ENCODE assay signal across 8 cellular contexts in the genomic region with DNA sequence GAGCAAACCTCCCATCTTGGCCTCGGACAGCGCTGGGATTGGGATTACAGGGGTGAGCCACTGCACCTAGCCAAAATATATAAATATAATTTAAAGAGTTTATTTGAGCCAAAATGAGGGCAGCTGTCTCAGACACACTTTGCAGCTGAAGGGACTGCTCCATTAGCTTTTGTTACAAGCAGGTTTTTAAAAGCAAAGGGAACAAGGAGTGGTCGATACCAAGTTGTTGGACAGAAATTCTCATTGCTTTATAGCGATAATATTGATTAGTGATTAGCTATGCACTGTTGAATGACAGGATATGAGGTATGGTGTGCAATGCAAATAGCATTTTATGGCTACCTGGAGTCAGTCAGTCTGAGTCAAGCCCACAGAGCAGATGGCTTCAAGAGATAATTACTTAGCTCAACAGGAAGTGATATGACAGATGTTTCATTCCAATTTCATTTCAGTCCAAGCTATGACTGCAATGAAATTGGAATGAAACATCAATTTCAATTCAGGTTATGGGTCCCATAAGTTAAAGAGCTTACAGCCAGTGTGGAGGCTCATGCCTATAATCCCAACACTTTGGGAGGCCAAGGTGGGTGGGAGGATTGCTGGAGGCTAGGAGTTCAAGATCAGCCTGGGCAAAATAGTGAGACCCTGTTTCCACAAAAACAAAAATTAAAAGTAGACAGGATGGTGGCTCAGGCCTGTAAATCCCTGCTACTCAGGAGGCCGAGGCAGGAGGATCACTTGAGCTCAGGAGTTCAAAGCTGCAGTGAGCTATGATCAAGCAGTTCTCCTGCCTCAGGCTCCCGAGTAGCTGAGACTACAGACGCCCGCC. TPM values are rescaled to one million over a fixed set of nuclear protein-coding genes. Genes with fewer than 3 reads are reported as not detected.
A peak's percentile ranks its signal among the peaks of the same experiment; 100 is the strongest.
DNase-seq lines count a peak whose midpoint lies in the region; ATAC-seq and TF ChIP-seq lines count a peak whose summit lies in the region.
"Had no signal": no experiment of that assay in that cellular context is flagged by ENCODE, and none has a peak within 500 bp of the region (broad histone marks: within the 10 kb centered on the region; RNA-seq: fewer than 3 reads in every experiment).

No MANE protein-coding gene starts in this region.

- no peaks in the 10 kb centered on the region for H4K20me1 ChIP-seq in DND-41 (ENCODE audit: insufficient read depth, low read length)
- no peaks in the 10 kb centered on the region for H4K20me1 ChIP-seq in Loucy (ENCODE audit: insufficient read depth, low read length, poor library complexity, severe bottlenecking)

- ATAC-seq in DND-41 (ENCODE audit: insufficient read depth, low read depth) (peak; percentile 47; the same call in 1 of the 3 replicates), RWPE2 (ENCODE audit: low read depth) (peak; percentile 90), esophagus mucosa (no peak)

- no peak overlapping the region for H3K9ac ChIP-seq in DND-41 (ENCODE audit: low read depth, low read length)
- H3K9ac ChIP-seq in Loucy (ENCODE audit: low read depth, low read length, poor library complexity, severe bottlenecking) = no peak overlapping the region

- H3F3A ChIP-seq in Loucy (ENCODE audit: low read depth) = peaks cover 8% of the 10 kb centered on the region; the same call in 1 of the 2 replicates

- no peak for TF ChIP-seq CTCF in DND-41 (IDR thresholded peaks at IDR 0.05; ENCODE audit: borderline replicate concordance, extremely low read depth, low read length, poor library complexity, severe bottlenecking)
- TF ChIP-seq CTCF in Loucy (conservative IDR thresholded peaks at IDR 0.05; ENCODE audit: low read length) = no peak
- no peak for TF ChIP-seq CTCF in RWPE2 (IDR thresholded peaks at IDR 0.05; ENCODE audit: poor library complexity, severe bottlenecking)

- no peaks in the 10 kb centered on the region for H3K27me3 ChIP-seq in DND-41 (ENCODE audit: insufficient read depth, low read length, poor library complexity)
- no peaks in the 10 kb centered on the region for H3K27me3 ChIP-seq in Loucy (ENCODE audit: insufficient read depth, low read length, poor library complexity, severe bottlenecking)
- no peaks in the 10 kb centered on the region for H3K27me3 ChIP-seq in RWPE2 (ENCODE audit: insufficient read depth, poor library complexity, severe bottlenecking)

- no peak overlapping the region for H3K4me2 ChIP-seq in DND-41 (ENCODE audit: insufficient read depth, low read length)
- H3K4me2 ChIP-seq in Loucy (ENCODE audit: low read depth, low read length, poor library complexity, severe bottlenecking) = peak overlapping the region; percentile 56

- DNase-seq in DND-41 (no peak), RWPE2 (ENCODE audit: low spot score) (no peak), iris pigment epithelial cell (ENCODE audit: low read depth) (peak; percentile 38), AG20443 (ENCODE audit: low spot score) (no peak), HEK293T (ENCODE audit: extremely low spot score) (no peak)

- H2AFZ ChIP-seq in DND-41 (ENCODE audit: low read depth, low read length) (no peak overlapping the region), Loucy (ENCODE audit: low read length) (no peak overlapping the region)

- H3K4me3 ChIP-seq in DND-41 (ENCODE audit: low read depth in 1 of 2, low read length in 2 of 2) (no peak overlapping the region), Loucy (ENCODE audit: low read length, poor library complexity, severe bottlenecking) (no peak overlapping the region), RWPE2 (ENCODE audit: severe bottlenecking) (no peak overlapping the region)
- H3K4me3 ChIP-seq: skin epidermis had no signal

- H3K4me1 ChIP-seq in DND-41 (ENCODE audit: insufficient read depth, low read length) (no peaks in the 10 kb centered on the region), Loucy (ENCODE audit: insufficient read depth, low read length, poor library complexity, severe bottlenecking) (peaks cover 20% of the 10 kb centered on the region), RWPE2 (ENCODE audit: insufficient read depth, poor library complexity, severe bottlenecking) (peaks cover 6% of the 10 kb centered on the region)

- CTCF ChIA-PET in HEK293T (lab: Yijun Ruan, JAX) = no interaction called here

- H3K9me3 ChIP-seq in DND-41 (ENCODE audit: insufficient read depth, low read length, severe bottlenecking) (no peaks in the 10 kb centered on the region), Loucy (ENCODE audit: insufficient read depth, low read depth, low read length) (no peaks in the 10 kb centered on the region), RWPE2 (ENCODE audit: severe bottlenecking) (no peaks in the 10 kb centered on the region)

- no peak overlapping the region for H3K27ac ChIP-seq in DND-41 (ENCODE audit: low read length)
- peak overlapping the region; percentile 49 for H3K27ac ChIP-seq in RWPE2 (ENCODE audit: poor library complexity, severe bottlenecking)
- H3K27ac ChIP-seq: skin epidermis had no signal

- POLR2A ChIA-PET in HEK293T (lab: Yijun Ruan, JAX) = interaction anchor here (0.5 kb wide), 1 partner anchor 51 kb away, joined by 3 read pairs; no protein-coding TSS in a partner anchor

- peaks cover 58% of the 10 kb centered on the region for H3K36me3 ChIP-seq in DND-41 (ENCODE audit: insufficient read depth, low read length)
- peaks cover 42% of the 10 kb centered on the region; the same call in 1 of the 2 replicates for H3K36me3 ChIP-seq in Loucy (ENCODE audit: insufficient read depth, low read length)
- H3K36me3 ChIP-seq in RWPE2 (ENCODE audit: low read depth) = peaks cover 29% of the 10 kb centered on the region

- no peaks in the 10 kb centered on the region for H3K9me2 ChIP-seq in Loucy (replicated peaks; ENCODE audit: low read depth, low read length)

- H3K79me2 ChIP-seq in DND-41 (ENCODE audit: insufficient read depth, low read length) (no peaks in the 10 kb centered on the region), Loucy (ENCODE audit: insufficient read depth, low read length) (no peaks in the 10 kb centered on the region)

TF ChIP-seq in HEK293T, 16 proteins besides CTCF, POLR2A, EP300 and RAD21:
- TF ChIP-seq SUZ12 (IDR thresholded peaks at IDR 0.05) = no peak
- TF ChIP-seq BHLHE40 (IDR thresholded peaks at IDR 0.05; ENCODE audit: borderline replicate concordance) = no peak
- no peak for TF ChIP-seq L3MBTL2 (conservative IDR thresholded peaks at IDR 0.05)
- TF ChIP-seq NFRKB (IDR thresholded peaks at IDR 0.05) = no peak
- no peak for TF ChIP-seq SP1 (IDR thresholded peaks at IDR 0.05)
- TF ChIP-seq ELF4 (IDR thresholded peaks at IDR 0.05) = no peak
- TF ChIP-seq FOXM1 (IDR thresholded peaks at IDR 0.05; ENCODE audit: borderline replicate concordance) = no peak
- TF ChIP-seq FOXA1 (IDR thresholded peaks at IDR 0.05) = no peak
- TF ChIP-seq, protein P1, sequence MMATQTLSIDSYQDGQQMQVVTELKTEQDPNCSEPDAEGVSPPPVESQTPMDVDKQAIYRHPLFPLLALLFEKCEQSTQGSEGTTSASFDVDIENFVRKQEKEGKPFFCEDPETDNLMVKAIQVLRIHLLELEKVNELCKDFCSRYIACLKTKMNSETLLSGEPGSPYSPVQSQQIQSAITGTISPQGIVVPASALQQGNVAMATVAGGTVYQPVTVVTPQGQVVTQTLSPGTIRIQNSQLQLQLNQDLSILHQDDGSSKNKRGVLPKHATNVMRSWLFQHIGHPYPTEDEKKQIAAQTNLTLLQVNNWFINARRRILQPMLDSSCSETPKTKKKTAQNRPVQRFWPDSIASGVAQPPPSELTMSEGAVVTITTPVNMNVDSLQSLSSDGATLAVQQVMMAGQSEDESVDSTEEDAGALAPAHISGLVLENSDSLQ (IDR thresholded peaks at IDR 0.05) = no peak
- TF ChIP-seq LEF1 (IDR thresholded peaks at IDR 0.05; ENCODE audit: borderline replicate concordance) = no peak
- no peak for TF ChIP-seq ARNT (IDR thresholded peaks at IDR 0.05)
- TF ChIP-seq HDGF (IDR thresholded peaks at IDR 0.05; ENCODE audit: borderline replicate concordance) = no peak

RNA-seq across cellular contexts. Expression of gene TYW1, which starts 23.1 kb away (rescaled TPM):
- 7.8 TPM for total RNA-seq in esophagus mucosa

RNA-seq across cellular contexts. Expression of gene SBDS, which starts 24.4 kb away (rescaled TPM):
- 75.4 TPM for total RNA-seq in esophagus mucosa
